In genomic region chr10:98104125-98104524, GRCh38 we compare ENCODE assay signal across 2 cellular contexts.
TF ChIP-seq lines count a peak whose summit lies in the region.

No MANE protein-coding gene starts in this region.

TF ChIP-seq in HEK293, 187 proteins besides CTCF, POLR2A, EP300 and RAD21:
- TF ChIP-seq, protein P1, sequence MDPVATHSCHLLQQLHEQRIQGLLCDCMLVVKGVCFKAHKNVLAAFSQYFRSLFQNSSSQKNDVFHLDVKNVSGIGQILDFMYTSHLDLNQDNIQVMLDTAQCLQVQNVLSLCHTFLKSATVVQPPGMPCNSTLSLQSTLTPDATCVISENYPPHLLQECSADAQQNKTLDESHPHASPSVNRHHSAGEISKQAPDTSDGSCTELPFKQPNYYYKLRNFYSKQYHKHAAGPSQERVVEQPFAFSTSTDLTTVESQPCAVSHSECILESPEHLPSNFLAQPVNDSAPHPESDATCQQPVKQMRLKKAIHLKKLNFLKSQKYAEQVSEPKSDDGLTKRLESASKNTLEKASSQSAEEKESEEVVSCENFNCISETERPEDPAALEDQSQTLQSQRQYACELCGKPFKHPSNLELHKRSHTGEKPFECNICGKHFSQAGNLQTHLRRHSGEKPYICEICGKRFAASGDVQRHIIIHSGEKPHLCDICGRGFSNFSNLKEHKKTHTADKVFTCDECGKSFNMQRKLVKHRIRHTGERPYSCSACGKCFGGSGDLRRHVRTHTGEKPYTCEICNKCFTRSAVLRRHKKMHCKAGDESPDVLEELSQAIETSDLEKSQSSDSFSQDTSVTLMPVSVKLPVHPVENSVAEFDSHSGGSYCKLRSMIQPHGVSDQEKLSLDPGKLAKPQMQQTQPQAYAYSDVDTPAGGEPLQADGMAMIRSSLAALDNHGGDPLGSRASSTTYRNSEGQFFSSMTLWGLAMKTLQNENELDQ (tag by site-specific recombination; IDR thresholded peaks at IDR 0.05; ENCODE audit: low read depth) = no peak
- TF ChIP-seq PRDM1 (tag by site-specific recombination; IDR thresholded peaks at IDR 0.05) (peak; percentile 92), ZNF366 (tag by site-specific recombination; conservative IDR thresholded peaks at IDR 0.05) (peak; percentile 89), YY2 (tag by site-specific recombination; IDR thresholded peaks at IDR 0.05) (no peak), ZNF138 (tag by site-specific recombination; IDR thresholded peaks at IDR 0.05; ENCODE audit: borderline replicate concordance) (no peak), ZNF776 (tag by site-specific recombination; IDR thresholded peaks at IDR 0.05; ENCODE audit: borderline replicate concordance) (0 out of 2 replicates have a peak, but pooled peaks have one; percentile 54), ZNF791 (tag by site-specific recombination; IDR thresholded peaks at IDR 0.05) (0 out of 2 replicates have a peak, but pooled peaks have one; percentile 31), EGR2 (tag by site-specific recombination; IDR thresholded peaks at IDR 0.05; ENCODE audit: low read depth) (no peak)

TF ChIP-seq in K562, 482 proteins besides CTCF, POLR2A, EP300 and RAD21 (continued from another document):
- TF ChIP-seq ZNF512 (tag; IDR thresholded peaks at IDR 0.05) (peak; percentile 51; the same call in 1 of the 2 replicates), E2F6 (IDR thresholded peaks at IDR 0.05; ENCODE audit: borderline replicate concordance in 1 of 2, extremely low read depth in 1 of 2, insufficient read depth in 1 of 2, insufficient read length in 1 of 2, low read depth in 1 of 2, low read length in 1 of 2, poor library complexity in 1 of 2, severe bottlenecking in 1 of 2) (no peak), POLR2AphosphoS2 (IDR thresholded peaks at IDR 0.05; ENCODE audit: low read length) (no peak), SUPT5H (IDR thresholded peaks at IDR 0.05) (no peak), MEF2D (tag; conservative IDR thresholded peaks at IDR 0.05; ENCODE audit: low read depth) (no peak)
